1 cellular context compared by ENCODE assay signal in the genomic region with DNA sequence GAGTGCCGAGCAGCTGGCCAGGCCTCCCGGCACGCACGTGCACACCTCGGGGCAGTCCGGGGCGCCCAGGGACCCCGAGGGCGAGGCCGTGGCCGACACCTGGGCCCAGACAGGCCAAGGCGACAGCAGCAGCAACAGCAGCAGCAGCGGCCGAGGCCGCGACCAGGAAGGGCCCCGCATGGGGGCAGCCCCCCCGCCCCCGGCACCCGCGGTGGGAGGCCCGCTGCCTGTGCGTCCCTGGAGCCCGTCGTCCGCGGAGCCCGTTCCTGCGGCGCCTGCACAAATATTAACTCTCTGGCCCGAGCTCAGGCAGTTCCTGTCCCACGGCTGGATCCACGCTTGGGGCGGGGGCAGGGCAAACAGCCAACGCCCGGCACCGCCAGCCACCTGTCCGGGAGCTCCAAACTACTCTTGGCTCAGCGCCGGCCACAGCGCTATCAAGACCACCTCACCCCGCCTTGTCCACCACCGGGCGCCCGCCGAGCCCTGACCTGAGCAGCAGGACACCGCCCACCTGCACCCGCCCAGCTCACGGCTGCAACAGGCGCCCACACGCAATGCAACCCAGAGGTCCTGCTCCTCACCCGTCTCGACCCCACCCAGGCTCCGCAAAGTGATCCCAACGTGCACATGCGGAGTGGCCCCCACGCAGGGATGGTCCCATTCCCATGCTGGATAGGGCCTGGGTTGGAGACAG.
TF ChIP-seq lines count a peak whose summit lies in the region.

A gene with protein sequence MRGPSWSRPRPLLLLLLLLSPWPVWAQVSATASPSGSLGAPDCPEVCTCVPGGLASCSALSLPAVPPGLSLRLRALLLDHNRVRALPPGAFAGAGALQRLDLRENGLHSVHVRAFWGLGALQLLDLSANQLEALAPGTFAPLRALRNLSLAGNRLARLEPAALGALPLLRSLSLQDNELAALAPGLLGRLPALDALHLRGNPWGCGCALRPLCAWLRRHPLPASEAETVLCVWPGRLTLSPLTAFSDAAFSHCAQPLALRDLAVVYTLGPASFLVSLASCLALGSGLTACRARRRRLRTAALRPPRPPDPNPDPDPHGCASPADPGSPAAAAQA (minus strand): TSS at position 288 of the 697 bp plus-strand sequence. CDS start 108 bp downstream, at position 180.

TF ChIP-seq in endothelial cell of umbilical vein, 7 proteins besides CTCF, POLR2A, EP300 and RAD21:
- TF ChIP-seq EZH2 (IDR thresholded peaks at IDR 0.05; ENCODE audit: borderline replicate concordance, low read depth, low read length, severe bottlenecking): no peak
- no peak for TF ChIP-seq FOS (IDR thresholded peaks at IDR 0.05; ENCODE audit: borderline replicate concordance, insufficient read depth, low read length)
- TF ChIP-seq GATA2 (IDR thresholded peaks at IDR 0.05; ENCODE audit: insufficient read depth, insufficient read length, low read depth, low read length): no peak
- no peak for TF ChIP-seq POLR2AphosphoS5 (IDR thresholded peaks at IDR 0.05; ENCODE audit: insufficient read depth, low read depth, low read length)
- no peak for TF ChIP-seq JUN (IDR thresholded peaks at IDR 0.05; ENCODE audit: borderline replicate concordance, insufficient read depth, insufficient read length, low read depth)
- no peak for TF ChIP-seq MYC (IDR thresholded peaks at IDR 0.05; ENCODE audit: low read depth, low read length)
- TF ChIP-seq, protein P1, sequence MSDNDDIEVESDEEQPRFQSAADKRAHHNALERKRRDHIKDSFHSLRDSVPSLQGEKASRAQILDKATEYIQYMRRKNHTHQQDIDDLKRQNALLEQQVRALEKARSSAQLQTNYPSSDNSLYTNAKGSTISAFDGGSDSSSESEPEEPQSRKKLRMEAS (IDR thresholded peaks at IDR 0.05; ENCODE audit: insufficient read depth, insufficient read length): no peak
